ENCODE assay signal across 19 cellular contexts in genomic region chr3:55698826-55699225, GRCh38.
"Had no signal": no experiment of that assay in that cellular context is flagged by ENCODE, and none has a peak within 500 bp of the region (broad histone marks: within the 10 kb centered on the region; RNA-seq: fewer than 3 reads in every experiment).

No MANE protein-coding gene starts in this region.

- H3K36me3 Mint-ChIP-seq: activated CD8-positive, alpha-beta memory T cell treated with anti-CD3 and anti-CD28 coated beads, Interleukin-2, amount 10 ng/mL, durations not matched to agents 7 days and 5 days; activated naive CD8-positive, alpha-beta T cell treated with anti-CD3 and anti-CD28 coated beads for 36 hours; natural killer cell treated with Interleukin-12 subunit alpha and Interleukin-12 subunit beta and Interleukin-15 and Interleukin-18, amount 100 ng/mL, for 72 hours; stimulated activated naive B cell treated with anti-CD40 and anti-IgM and Interleukin-4, amounts not matched to agents 10 μg/mL and 1 μg/mL and 100 μg/mL, for 72 hours had no signal

- H3K36me3 ChIP-seq: gastrocnemius medialis, sigmoid colon, thoracic aorta, upper lobe of left lung had no signal

- H3K27me3 Mint-ChIP-seq: activated CD4-positive, alpha-beta memory T cell treated with anti-CD3 and anti-CD28 coated beads, Interleukin-2, amount 10 ng/mL, durations not matched to agents 7 days and 5 days; activated CD8-positive, alpha-beta memory T cell treated with anti-CD3 and anti-CD28 coated beads, Interleukin-2, amount 10 ng/mL, durations not matched to agents 7 days and 5 days; activated T-helper 17 cell treated with anti-CD3 and anti-CD28 coated beads, Interleukin-2, amount 50 U/mL, for 72 hours; natural killer cell treated with Interleukin-12 subunit alpha and Interleukin-12 subunit beta and Interleukin-15 and Interleukin-18, amount 100 ng/mL, for 72 hours; stimulated activated naive B cell treated with anti-CD40 and anti-IgM and Interleukin-4, amounts not matched to agents 10 μg/mL and 1 μg/mL and 100 μg/mL, for 72 hours had no signal

- H3K4me1 ChIP-seq: gastrocnemius medialis, upper lobe of left lung had no signal

- H3K27ac Mint-ChIP-seq: activated CD4-positive, alpha-beta memory T cell treated with anti-CD3 and anti-CD28 coated beads, Interleukin-2, amount 10 ng/mL, durations not matched to agents 7 days and 5 days; activated CD8-positive, alpha-beta memory T cell treated with anti-CD3 and anti-CD28 coated beads, Interleukin-2, amount 10 ng/mL, durations not matched to agents 7 days and 5 days; activated naive CD8-positive, alpha-beta T cell treated with anti-CD3 and anti-CD28 coated beads for 36 hours; activated T-helper 17 cell treated with anti-CD3 and anti-CD28 coated beads, Interleukin-2, amount 50 U/mL, for 72 hours; dendritic cell treated with granulocyte-macrophage colony-stimulating factor and Interleukin-4, amounts not matched to agents 40 ng/mL and 50 ng/mL, for 4 days; natural killer cell treated with Interleukin-12 subunit alpha and Interleukin-12 subunit beta and Interleukin-15 and Interleukin-18, amount 100 ng/mL, for 72 hours; stimulated activated naive B cell treated with anti-CD40 and anti-IgM and Interleukin-4, amounts not matched to agents 10 μg/mL and 1 μg/mL and 100 μg/mL, for 72 hours; T-helper 2 cell treated with Interferon-gamma antibody and Interleukin-4, amounts not matched to agents 5 μg/mL and 100 μg/mL, for 36 hours had no signal

- DNase-seq: activated CD4-positive, alpha-beta memory T cell treated with anti-CD3 and anti-CD28 coated beads, Interleukin-2, amount 10 ng/mL, durations not matched to agents 7 days and 5 days; activated CD4-positive, alpha-beta T cell treated with anti-CD3 and anti-CD28 coated beads for 4 hours; activated CD8-positive, alpha-beta memory T cell treated with anti-CD3 and anti-CD28 coated beads, Interleukin-2, amount 10 ng/mL, durations not matched to agents 7 days and 5 days; activated naive CD4-positive, alpha-beta T cell; activated naive CD8-positive, alpha-beta T cell treated with anti-CD3 and anti-CD28 coated beads for 36 hours; activated T-cell treated with anti-CD3 and anti-CD28 coated beads, Interleukin-2, amount 50 U/mL, for 1 hour; effector CD8-positive, alpha-beta T cell; gastrocnemius medialis; head of caudate nucleus; nucleus accumbens; sigmoid colon; stimulated activated naive B cell treated with anti-CD40 and anti-IgM and Interleukin-4, amounts not matched to agents 10 μg/mL and 1 μg/mL and 100 μg/mL, for 72 hours; upper lobe of left lung had no signal

- H3K9me3 Mint-ChIP-seq: activated CD4-positive, alpha-beta memory T cell treated with anti-CD3 and anti-CD28 coated beads, Interleukin-2, amount 10 ng/mL, durations not matched to agents 7 days and 5 days; activated naive CD8-positive, alpha-beta T cell treated with anti-CD3 and anti-CD28 coated beads for 36 hours; dendritic cell treated with granulocyte-macrophage colony-stimulating factor and Interleukin-4, amounts not matched to agents 40 ng/mL and 50 ng/mL, for 4 days; T-helper 2 cell treated with Interferon-gamma antibody and Interleukin-4, amounts not matched to agents 5 μg/mL and 100 μg/mL, for 36 hours had no signal

- H3K27me3 ChIP-seq: gastrocnemius medialis, sigmoid colon, upper lobe of left lung had no signal

- H3K4me1 Mint-ChIP-seq: activated CD4-positive, alpha-beta memory T cell treated with anti-CD3 and anti-CD28 coated beads, Interleukin-2, amount 10 ng/mL, durations not matched to agents 7 days and 5 days; activated CD8-positive, alpha-beta memory T cell treated with anti-CD3 and anti-CD28 coated beads, Interleukin-2, amount 10 ng/mL, durations not matched to agents 7 days and 5 days; activated naive CD8-positive, alpha-beta T cell treated with anti-CD3 and anti-CD28 coated beads for 36 hours; activated T-helper 17 cell treated with anti-CD3 and anti-CD28 coated beads, Interleukin-2, amount 50 U/mL, for 72 hours; stimulated activated naive B cell treated with anti-CD40 and anti-IgM and Interleukin-4, amounts not matched to agents 10 μg/mL and 1 μg/mL and 100 μg/mL, for 72 hours had no signal

- ATAC-seq: activated CD8-positive, alpha-beta memory T cell treated with anti-CD3 and anti-CD28 coated beads, Interleukin-2, amount 10 ng/mL, durations not matched to agents 7 days and 5 days; activated T-helper 17 cell treated with anti-CD3 and anti-CD28 coated beads, Interleukin-2, amount 50 U/mL, for 72 hours; esophagus mucosa; gastrocnemius medialis; natural killer cell treated with Interleukin-12 subunit alpha and Interleukin-12 subunit beta and Interleukin-15 and Interleukin-18, amount 100 ng/mL, for 72 hours; stimulated activated naive B cell treated with anti-CD40 and anti-IgM and Interleukin-4, amounts not matched to agents 10 μg/mL and 1 μg/mL and 100 μg/mL, for 72 hours had no signal

- H3K27ac ChIP-seq: gastrocnemius medialis, sigmoid colon, thoracic aorta, upper lobe of left lung had no signal

- H3K9me3 ChIP-seq: gastrocnemius medialis, sigmoid colon, thoracic aorta, upper lobe of left lung had no signal

- H3K4me3 Mint-ChIP-seq: activated CD4-positive, alpha-beta memory T cell treated with anti-CD3 and anti-CD28 coated beads, Interleukin-2, amount 10 ng/mL, durations not matched to agents 7 days and 5 days; activated CD8-positive, alpha-beta memory T cell treated with anti-CD3 and anti-CD28 coated beads, Interleukin-2, amount 10 ng/mL, durations not matched to agents 7 days and 5 days; activated naive CD8-positive, alpha-beta T cell treated with anti-CD3 and anti-CD28 coated beads for 36 hours; activated T-helper 17 cell treated with anti-CD3 and anti-CD28 coated beads, Interleukin-2, amount 50 U/mL, for 72 hours; dendritic cell treated with granulocyte-macrophage colony-stimulating factor and Interleukin-4, amounts not matched to agents 40 ng/mL and 50 ng/mL, for 4 days; natural killer cell treated with Interleukin-12 subunit alpha and Interleukin-12 subunit beta and Interleukin-15 and Interleukin-18, amount 100 ng/mL, for 72 hours; stimulated activated naive B cell treated with anti-CD40 and anti-IgM and Interleukin-4, amounts not matched to agents 10 μg/mL and 1 μg/mL and 100 μg/mL, for 72 hours; T-helper 2 cell treated with Interferon-gamma antibody and Interleukin-4, amounts not matched to agents 5 μg/mL and 100 μg/mL, for 36 hours had no signal

- H3K4me3 ChIP-seq: gastrocnemius medialis, sigmoid colon, thoracic aorta, upper lobe of left lung had no signal
